1 cellular context compared by ENCODE assay signal in genomic region chr14:104752735-104753527, GRCh38.
TF ChIP-seq lines count a peak whose summit lies in the region.

Gene SIVA1, plus strand, starts transcription at chr14:104753147. Its CDS starts 55 bp downstream, at chr14:104753202.

TF ChIP-seq in liver, 16 proteins besides CTCF, POLR2A, EP300 and RAD21 (continued from another document):
- peak; percentile 43 for TF ChIP-seq REST (IDR thresholded peaks at IDR 0.05)
- no peak for TF ChIP-seq ATF3 (IDR thresholded peaks at IDR 0.05)
